3 cellular contexts compared by ENCODE assay signal in the genomic region with DNA sequence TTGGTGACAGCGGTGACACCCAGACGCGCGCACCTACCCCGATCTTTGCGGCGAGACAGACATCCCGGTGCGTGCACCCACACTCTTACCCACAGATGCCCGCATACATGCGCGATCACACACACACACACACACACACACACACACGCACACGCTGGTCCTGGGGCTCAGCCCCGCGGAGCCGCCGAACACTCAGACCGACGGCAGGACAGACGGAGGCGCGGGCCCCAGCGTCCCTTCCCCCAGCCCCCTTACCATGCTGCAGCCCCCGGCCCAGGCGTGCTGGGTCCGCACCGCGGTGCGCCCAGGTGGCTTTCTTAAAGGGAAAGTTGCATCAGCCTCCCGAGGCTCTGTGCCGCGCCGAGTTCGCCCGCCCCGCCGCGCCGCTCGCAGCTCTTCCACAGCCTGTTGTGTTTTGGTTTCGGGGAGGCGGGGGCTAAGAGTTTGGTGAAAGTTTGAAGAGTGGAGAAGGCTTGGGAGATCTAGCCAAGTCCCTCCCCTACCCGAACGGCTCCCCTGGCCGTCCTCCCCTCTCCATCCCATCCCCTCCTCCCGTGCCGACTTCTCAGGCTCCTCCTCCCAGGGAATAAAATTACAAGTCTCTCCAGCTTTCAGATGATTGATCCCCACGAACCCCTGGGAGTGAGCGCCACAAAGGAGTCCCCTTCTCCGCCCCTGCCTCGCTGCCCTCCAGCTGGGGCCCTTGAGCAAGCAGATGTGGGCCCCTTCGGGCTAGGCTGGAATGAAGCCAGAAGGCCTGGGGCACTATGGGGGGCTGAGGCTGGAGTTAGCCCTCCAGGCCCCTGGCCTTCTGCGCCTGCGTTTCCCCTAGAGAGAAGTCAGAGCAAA.
TF ChIP-seq lines count a peak whose summit lies in the region.

TSS of gene SLC6A9 (minus strand) at position 412 of the 849 bp plus-strand sequence. CDS start 7,185 bp downstream, outside the sequence.

TF ChIP-seq in A549, 52 proteins besides CTCF, POLR2A, EP300 and RAD21:
- TF ChIP-seq, protein P1, sequence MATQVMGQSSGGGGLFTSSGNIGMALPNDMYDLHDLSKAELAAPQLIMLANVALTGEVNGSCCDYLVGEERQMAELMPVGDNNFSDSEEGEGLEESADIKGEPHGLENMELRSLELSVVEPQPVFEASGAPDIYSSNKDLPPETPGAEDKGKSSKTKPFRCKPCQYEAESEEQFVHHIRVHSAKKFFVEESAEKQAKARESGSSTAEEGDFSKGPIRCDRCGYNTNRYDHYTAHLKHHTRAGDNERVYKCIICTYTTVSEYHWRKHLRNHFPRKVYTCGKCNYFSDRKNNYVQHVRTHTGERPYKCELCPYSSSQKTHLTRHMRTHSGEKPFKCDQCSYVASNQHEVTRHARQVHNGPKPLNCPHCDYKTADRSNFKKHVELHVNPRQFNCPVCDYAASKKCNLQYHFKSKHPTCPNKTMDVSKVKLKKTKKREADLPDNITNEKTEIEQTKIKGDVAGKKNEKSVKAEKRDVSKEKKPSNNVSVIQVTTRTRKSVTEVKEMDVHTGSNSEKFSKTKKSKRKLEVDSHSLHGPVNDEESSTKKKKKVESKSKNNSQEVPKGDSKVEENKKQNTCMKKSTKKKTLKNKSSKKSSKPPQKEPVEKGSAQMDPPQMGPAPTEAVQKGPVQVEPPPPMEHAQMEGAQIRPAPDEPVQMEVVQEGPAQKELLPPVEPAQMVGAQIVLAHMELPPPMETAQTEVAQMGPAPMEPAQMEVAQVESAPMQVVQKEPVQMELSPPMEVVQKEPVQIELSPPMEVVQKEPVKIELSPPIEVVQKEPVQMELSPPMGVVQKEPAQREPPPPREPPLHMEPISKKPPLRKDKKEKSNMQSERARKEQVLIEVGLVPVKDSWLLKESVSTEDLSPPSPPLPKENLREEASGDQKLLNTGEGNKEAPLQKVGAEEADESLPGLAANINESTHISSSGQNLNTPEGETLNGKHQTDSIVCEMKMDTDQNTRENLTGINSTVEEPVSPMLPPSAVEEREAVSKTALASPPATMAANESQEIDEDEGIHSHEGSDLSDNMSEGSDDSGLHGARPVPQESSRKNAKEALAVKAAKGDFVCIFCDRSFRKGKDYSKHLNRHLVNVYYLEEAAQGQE (IDR thresholded peaks at IDR 0.05) = no peak
- TF ChIP-seq RNF2 (IDR thresholded peaks at IDR 0.05; ENCODE audit: borderline replicate concordance, low read depth) (no peak), USF2 (IDR thresholded peaks at IDR 0.05) (no peak), HOXB13 (CRISPR knock-in tag; IDR thresholded peaks at IDR 0.05; ENCODE audit: low read depth) (no peak), ATOH8 (CRISPR knock-in tag; IDR thresholded peaks at IDR 0.05; ENCODE audit: low read depth) (no peak), NR3C1 (IDR thresholded peaks at IDR 0.05) (no peak), JUN (IDR thresholded peaks at IDR 0.05) (0 out of 5 replicates have a peak, but pooled peaks of 1 of the 2 experiments have one; percentile 13)
- TF ChIP-seq, protein P2, sequence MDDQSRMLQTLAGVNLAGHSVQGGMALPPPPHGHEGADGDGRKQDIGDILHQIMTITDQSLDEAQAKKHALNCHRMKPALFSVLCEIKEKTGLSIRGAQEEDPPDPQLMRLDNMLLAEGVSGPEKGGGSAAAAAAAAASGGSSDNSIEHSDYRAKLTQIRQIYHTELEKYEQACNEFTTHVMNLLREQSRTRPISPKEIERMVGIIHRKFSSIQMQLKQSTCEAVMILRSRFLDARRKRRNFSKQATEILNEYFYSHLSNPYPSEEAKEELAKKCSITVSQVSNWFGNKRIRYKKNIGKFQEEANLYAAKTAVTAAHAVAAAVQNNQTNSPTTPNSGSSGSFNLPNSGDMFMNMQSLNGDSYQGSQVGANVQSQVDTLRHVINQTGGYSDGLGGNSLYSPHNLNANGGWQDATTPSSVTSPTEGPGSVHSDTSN (IDR thresholded peaks at IDR 0.05) = no peak
- TF ChIP-seq, protein P3, sequence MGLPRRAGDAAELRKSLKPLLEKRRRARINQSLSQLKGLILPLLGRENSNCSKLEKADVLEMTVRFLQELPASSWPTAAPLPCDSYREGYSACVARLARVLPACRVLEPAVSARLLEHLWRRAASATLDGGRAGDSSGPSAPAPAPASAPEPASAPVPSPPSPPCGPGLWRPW (IDR thresholded peaks at IDR 0.05) = no peak
TF ChIP-seq in A549: peak in this region for 1.

TF ChIP-seq in HEK293T, 16 proteins besides CTCF, POLR2A, EP300 and RAD21 (continued from another document):
- peak; percentile 32; the same call in 1 of the 2 replicates for TF ChIP-seq PKNOX1 (IDR thresholded peaks at IDR 0.05)

TF ChIP-seq in K562, 482 proteins besides CTCF, POLR2A, EP300 and RAD21 (continued from another document and continues in another):
- TF ChIP-seq PRPF4 (IDR thresholded peaks at IDR 0.05; ENCODE audit: insufficient read depth, low read depth, low read length, poor library complexity, severe bottlenecking) (no peak), SRF (CRISPR knock-in tag; IDR thresholded peaks at IDR 0.05) (0 out of 4 replicates have a peak, but pooled peaks of 1 of the 2 experiments have one; percentile 2), SFPQ (IDR thresholded peaks at IDR 0.05; ENCODE audit: low read depth, low read length) (no peak), SRSF7 (optimal IDR thresholded peaks at IDR 0.05; ENCODE audit: low read depth, low read length) (no peak), JUND (IDR thresholded peaks at IDR 0.05; ENCODE audit: borderline replicate concordance, low read depth, low read length) (no peak; the same call in 1 of the 2 replicates), JUND (tag; IDR thresholded peaks at IDR 0.05; ENCODE audit: borderline replicate concordance, low read depth, low read length) (no peak), U2AF1 (optimal IDR thresholded peaks at IDR 0.05; ENCODE audit: low read depth, low read length) (no peak), CEBPB (tag; IDR thresholded peaks at IDR 0.05) (peak; percentile 41; the same call in 1 of the 2 replicates), HLTF (IDR thresholded peaks at IDR 0.05) (peak; percentile 58; the same call in 1 of the 2 replicates), SLC30A9 (CRISPR knock-in tag; IDR thresholded peaks at IDR 0.05) (no peak), ZEB2 (IDR thresholded peaks at IDR 0.05) (no peak), ZNF431 (CRISPR knock-in tag; IDR thresholded peaks at IDR 0.05) (no peak), MBD2 (IDR thresholded peaks at IDR 0.05; ENCODE audit: borderline replicate concordance, low read depth) (no peak), PTBP1 (IDR thresholded peaks at IDR 0.05; ENCODE audit: low read depth, low read length) (0 out of 2 replicates have a peak, but pooled peaks have one; percentile 35), IRF2 (CRISPR knock-in tag; IDR thresholded peaks at IDR 0.05) (no peak), ZNF644 (tag; IDR thresholded peaks at IDR 0.05; ENCODE audit: low read depth) (no peak), NCOA6 (IDR thresholded peaks at IDR 0.05) (peak; percentile 83), POLR2AphosphoS5 (IDR thresholded peaks at IDR 0.05; ENCODE audit: control insufficient read depth, insufficient read depth, low read depth, low read length) (0 out of 2 replicates have a peak, but pooled peaks have one; percentile 14), E2F5 (CRISPR knock-in tag; IDR thresholded peaks at IDR 0.05) (no peak), ZNF263 (CRISPR knock-in tag; IDR thresholded peaks at IDR 0.05; ENCODE audit: borderline replicate concordance) (peak; percentile 97), SMAD2 (IDR thresholded peaks at IDR 0.05; ENCODE audit: low read depth, low read length) (no peak), NFIC (IDR thresholded peaks at IDR 0.05) (peak; percentile 82), ZNF165 (CRISPR knock-in tag; IDR thresholded peaks at IDR 0.05; ENCODE audit: borderline replicate concordance) (no peak), ZNF282 (CRISPR knock-in tag; IDR thresholded peaks at IDR 0.05) (no peak), COPS2 (conservative IDR thresholded peaks at IDR 0.05) (no peak), ZBTB49 (CRISPR knock-in tag; IDR thresholded peaks at IDR 0.05; ENCODE audit: borderline replicate concordance) (peak; percentile 77; the same call in 1 of the 2 replicates), MTA1 (IDR thresholded peaks at IDR 0.05; ENCODE audit: borderline replicate concordance) (0 out of 2 replicates have a peak, but pooled peaks have one; percentile 66), PYGO2 (tag; IDR thresholded peaks at IDR 0.05) (no peak), NCOA1 (IDR thresholded peaks at IDR 0.05; ENCODE audit: low read depth) (no peak), NR2C2 (CRISPR knock-in tag; IDR thresholded peaks at IDR 0.05) (no peak), NR2C2 (tag; IDR thresholded peaks at IDR 0.05) (no peak), CTBP1 (IDR thresholded peaks at IDR 0.05; ENCODE audit: borderline replicate concordance) (peak; percentile 43; the same call in 1 of the 2 replicates)
- TF ChIP-seq, protein P4, sequence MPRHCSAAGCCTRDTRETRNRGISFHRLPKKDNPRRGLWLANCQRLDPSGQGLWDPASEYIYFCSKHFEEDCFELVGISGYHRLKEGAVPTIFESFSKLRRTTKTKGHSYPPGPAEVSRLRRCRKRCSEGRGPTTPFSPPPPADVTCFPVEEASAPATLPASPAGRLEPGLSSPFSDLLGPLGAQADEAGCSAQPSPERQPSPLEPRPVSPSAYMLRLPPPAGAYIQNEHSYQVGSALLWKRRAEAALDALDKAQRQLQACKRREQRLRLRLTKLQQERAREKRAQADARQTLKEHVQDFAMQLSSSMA (CRISPR knock-in tag; IDR thresholded peaks at IDR 0.05) = peak; percentile 62; the same call in 1 of the 2 replicates
- TF ChIP-seq, protein P5, sequence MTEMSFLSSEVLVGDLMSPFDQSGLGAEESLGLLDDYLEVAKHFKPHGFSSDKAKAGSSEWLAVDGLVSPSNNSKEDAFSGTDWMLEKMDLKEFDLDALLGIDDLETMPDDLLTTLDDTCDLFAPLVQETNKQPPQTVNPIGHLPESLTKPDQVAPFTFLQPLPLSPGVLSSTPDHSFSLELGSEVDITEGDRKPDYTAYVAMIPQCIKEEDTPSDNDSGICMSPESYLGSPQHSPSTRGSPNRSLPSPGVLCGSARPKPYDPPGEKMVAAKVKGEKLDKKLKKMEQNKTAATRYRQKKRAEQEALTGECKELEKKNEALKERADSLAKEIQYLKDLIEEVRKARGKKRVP (CRISPR knock-in tag; IDR thresholded peaks at IDR 0.05) = peak; percentile 93
- TF ChIP-seq, protein P6, sequence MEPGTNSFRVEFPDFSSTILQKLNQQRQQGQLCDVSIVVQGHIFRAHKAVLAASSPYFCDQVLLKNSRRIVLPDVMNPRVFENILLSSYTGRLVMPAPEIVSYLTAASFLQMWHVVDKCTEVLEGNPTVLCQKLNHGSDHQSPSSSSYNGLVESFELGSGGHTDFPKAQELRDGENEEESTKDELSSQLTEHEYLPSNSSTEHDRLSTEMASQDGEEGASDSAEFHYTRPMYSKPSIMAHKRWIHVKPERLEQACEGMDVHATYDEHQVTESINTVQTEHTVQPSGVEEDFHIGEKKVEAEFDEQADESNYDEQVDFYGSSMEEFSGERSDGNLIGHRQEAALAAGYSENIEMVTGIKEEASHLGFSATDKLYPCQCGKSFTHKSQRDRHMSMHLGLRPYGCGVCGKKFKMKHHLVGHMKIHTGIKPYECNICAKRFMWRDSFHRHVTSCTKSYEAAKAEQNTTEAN (CRISPR knock-in tag; IDR thresholded peaks at IDR 0.05) = 0 out of 2 replicates have a peak, but pooled peaks have one; percentile 76
- TF ChIP-seq, protein P7, sequence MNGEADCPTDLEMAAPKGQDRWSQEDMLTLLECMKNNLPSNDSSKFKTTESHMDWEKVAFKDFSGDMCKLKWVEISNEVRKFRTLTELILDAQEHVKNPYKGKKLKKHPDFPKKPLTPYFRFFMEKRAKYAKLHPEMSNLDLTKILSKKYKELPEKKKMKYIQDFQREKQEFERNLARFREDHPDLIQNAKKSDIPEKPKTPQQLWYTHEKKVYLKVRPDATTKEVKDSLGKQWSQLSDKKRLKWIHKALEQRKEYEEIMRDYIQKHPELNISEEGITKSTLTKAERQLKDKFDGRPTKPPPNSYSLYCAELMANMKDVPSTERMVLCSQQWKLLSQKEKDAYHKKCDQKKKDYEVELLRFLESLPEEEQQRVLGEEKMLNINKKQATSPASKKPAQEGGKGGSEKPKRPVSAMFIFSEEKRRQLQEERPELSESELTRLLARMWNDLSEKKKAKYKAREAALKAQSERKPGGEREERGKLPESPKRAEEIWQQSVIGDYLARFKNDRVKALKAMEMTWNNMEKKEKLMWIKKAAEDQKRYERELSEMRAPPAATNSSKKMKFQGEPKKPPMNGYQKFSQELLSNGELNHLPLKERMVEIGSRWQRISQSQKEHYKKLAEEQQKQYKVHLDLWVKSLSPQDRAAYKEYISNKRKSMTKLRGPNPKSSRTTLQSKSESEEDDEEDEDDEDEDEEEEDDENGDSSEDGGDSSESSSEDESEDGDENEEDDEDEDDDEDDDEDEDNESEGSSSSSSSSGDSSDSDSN (IDR thresholded peaks at IDR 0.05; ENCODE audit: borderline replicate concordance in 1 of 2, low read depth in 2 of 2, low read length in 2 of 2) = 0 out of 4 replicates have a peak, but pooled peaks of 1 of the 2 experiments have one; percentile 44
